ENCODE assay signal across 8 cellular contexts in genomic region chr5:132812949-132813598, GRCh38. TPM values are rescaled to one million over a fixed set of nuclear protein-coding genes. Genes with fewer than 3 reads are reported as not detected.
DNase-seq lines count a peak whose midpoint lies in the region; ATAC-seq and TF ChIP-seq lines count a peak whose summit lies in the region.

TSS of gene SOWAHA (plus strand) at chr5:132813302. CDS start at chr5:132813622, 320 bp downstream.

- POLR2A ChIA-PET in SK-N-SH (lab: Yijun Ruan, JAX): no interaction called here

- peaks cover 46% of the 10 kb centered on the region for H3K27me3 Mint-ChIP-seq in osteocyte (ENCODE audit: unreplicated experiment)

- DNase-seq in Right ventricle myocardium superior (peak; percentile 42), cardiac septum (ENCODE audit: low spot score) (no peak), SK-N-SH (no peak), esophagus squamous epithelium (lab: John Stamatoyannopoulos, UW) (no peak), osteocyte (ENCODE audit: extremely low spot score, unreplicated experiment) (no peak), HT-29 (ENCODE audit: low spot score) (no peak), EL (no peak)
- DNase-seq in activated CD4-positive, alpha-beta T cell treated with anti-CD3 and anti-CD28 coated beads, Interleukin-2, amount 50 U/mL, for 4 hours: no peak

- no peaks in the 10 kb centered on the region for H3K9me2 ChIP-seq in SK-N-SH

- no peak within 1 kb of the TSS for H3K27ac Mint-ChIP-seq in osteocyte (ENCODE audit: unreplicated experiment)

- peak within 1 kb of the TSS; percentile 78 for H3K4me2 ChIP-seq in SK-N-SH

- H3K4me1 Mint-ChIP-seq in osteocyte (ENCODE audit: unreplicated experiment): peaks cover 15% of the 10 kb centered on the region

- no peak for TF ChIP-seq POLR2A in esophagus squamous epithelium (IDR thresholded peaks at IDR 0.05)

- ATAC-seq in Right ventricle myocardium superior (ENCODE audit: poor library complexity): no peak

- no peak for TF ChIP-seq RAD21 in SK-N-SH (IDR thresholded peaks at IDR 0.05; ENCODE audit: low read length)

- H3K4me1 ChIP-seq in SK-N-SH (ENCODE audit: control insufficient read depth in 1 of 2, insufficient read depth in 2 of 2, low read depth in 1 of 2, low read length in 1 of 2): peaks cover 0 to 3% of the 10 kb centered on the region in 2 experiments; a peak in 2 of 4 replicates
- peaks cover 9 to 34% (median 18%) of the 10 kb centered on the region in 3 donors for H3K4me1 ChIP-seq in esophagus squamous epithelium

- peak within 1 kb of the TSS; percentile 59 to 61 for H3K4me3 ChIP-seq in SK-N-SH (ENCODE audit: low read depth in 2 of 2, low read length in 1 of 2)
- peak within 1 kb of the TSS; percentile 35 to 69 (median 48) for H3K4me3 ChIP-seq in esophagus squamous epithelium

- no peak within 1 kb of the TSS for H3K27ac ChIP-seq in SK-N-SH (ENCODE audit: low read depth in 2 of 2, low read length in 1 of 2)
- no peak within 1 kb of the TSS for H3K27ac ChIP-seq in esophagus squamous epithelium

- H3K9me3 ChIP-seq in SK-N-SH: no peaks in the 10 kb centered on the region
- no peaks in the 10 kb centered on the region for H3K9me3 ChIP-seq in esophagus squamous epithelium

- no peak within 1 kb of the TSS for H3K9ac ChIP-seq in SK-N-SH

- no peak for TF ChIP-seq CTCF in SK-N-SH (IDR thresholded peaks at IDR 0.05)
- TF ChIP-seq CTCF in esophagus squamous epithelium (IDR thresholded peaks at IDR 0.05): no peak
- no peak for TF ChIP-seq CTCF in osteocyte (IDR thresholded peaks at IDR 0.05)

- no peaks in the 10 kb centered on the region for H3K9me3 Mint-ChIP-seq in osteocyte (ENCODE audit: unreplicated experiment)

- H3K27me3 ChIP-seq in SK-N-SH (ENCODE audit: insufficient read depth): no peaks in the 10 kb centered on the region
- peaks cover 6 to 55% (median 14%) of the 10 kb centered on the region in 4 donors for H3K27me3 ChIP-seq in esophagus squamous epithelium

- H3K79me2 ChIP-seq in SK-N-SH (ENCODE audit: insufficient read depth): no peaks in the 10 kb centered on the region

- TF ChIP-seq EP300 in SK-N-SH (IDR thresholded peaks at IDR 0.05; ENCODE audit: borderline replicate concordance in 1 of 2, low read depth in 1 of 2, low read length in 1 of 2): no peak

- H4K20me1 ChIP-seq in SK-N-SH (ENCODE audit: insufficient read depth): no peaks in the 10 kb centered on the region

- CTCF ChIA-PET in SK-N-SH (lab: Yijun Ruan, JAX): interaction anchor here (0.6 to 3.0 kb wide), 8 partner anchors 11 to 427 kb away, joined by 3 to 28 read pairs (median 4); partner anchors contain the start of gene SHROOM1

- 12% methylated on average over 16 of the region's 66 CpGs for WGBS in SK-N-SH (ENCODE audit: low lambda C conversion rate)
- 13 to 18% methylated on average over 12 to 13 of the region's 66 CpGs for WGBS in esophagus squamous epithelium, 2 donors

- H3K4me3 Mint-ChIP-seq in osteocyte (ENCODE audit: unreplicated experiment): peak within 1 kb of the TSS; percentile 77

- H3K36me3 Mint-ChIP-seq in osteocyte (ENCODE audit: unreplicated experiment): no peaks in the 10 kb centered on the region

- H3K36me3 ChIP-seq in SK-N-SH (replicated peaks in 1 of 2; ENCODE audit: control insufficient read depth in 1 of 2, insufficient read depth in 2 of 2, low read length in 1 of 2) (no peaks in the 10 kb centered on the region), esophagus squamous epithelium (no peaks in the 10 kb centered on the region)

- H3F3A ChIP-seq in SK-N-SH (replicated peaks; ENCODE audit: insufficient read depth): peaks cover 20% of the 10 kb centered on the region

- peak within 1 kb of the TSS; percentile 68; the same call in 1 of the 2 replicates for H2AFZ ChIP-seq in SK-N-SH (ENCODE audit: low read depth)

- intact Hi-C loops in Right ventricle myocardium superior (cut with DNase I) (loop anchor here (10.0 kb wide), 1 partner anchor 428 kb away; no protein-coding TSS in a partner anchor), cardiac septum (cut with DNase I) (no loop called here), esophagus squamous epithelium (cut with DNase I) (loop anchor here (10.0 kb wide), 1 partner anchor 288 kb away; no protein-coding TSS in a partner anchor)

TF ChIP-seq in SK-N-SH, 30 proteins besides CTCF, POLR2A, EP300 and RAD21:
- TF ChIP-seq MAX (IDR thresholded peaks at IDR 0.05; ENCODE audit: low read depth): no peak

RNA-seq across cellular contexts. Expression of gene SOWAHA, which starts in this region (rescaled TPM):
- total RNA-seq in Right ventricle myocardium superior (0.13 TPM), cardiac septum (0.08 TPM), esophagus squamous epithelium (under 1 TPM in 2 of 4 donors, not detected in 2; 0.13 to 0.45 TPM), osteocyte (not detected in 2 replicates)
- 0.23 and 0.30 TPM in 2 replicates for polyA plus RNA-seq in SK-N-SH (2012; rRNA removed)
- polyA plus RNA-seq in SK-N-SH (2012; cell fraction: cytosol; rRNA removed): 0.22 and 0.25 TPM in 2 replicates
- 0.11 and 0.14 TPM in 2 replicates for polyA plus RNA-seq in SK-N-SH (2012; cell fraction: nucleus; rRNA removed)
- total RNA-seq in HT-29 (2014; rRNA removed; shearing (Covaris generic)): 2.9 and 4.6 TPM in 2 replicates

Comparison
In these comparisons a context has a peak if more than half of its experiments do, and no peak if none do; other contexts are left out.
1. Peak in DNase-seq in Right ventricle myocardium superior; RNA of the gene not detected or under 1 TPM.